In the genomic region with DNA sequence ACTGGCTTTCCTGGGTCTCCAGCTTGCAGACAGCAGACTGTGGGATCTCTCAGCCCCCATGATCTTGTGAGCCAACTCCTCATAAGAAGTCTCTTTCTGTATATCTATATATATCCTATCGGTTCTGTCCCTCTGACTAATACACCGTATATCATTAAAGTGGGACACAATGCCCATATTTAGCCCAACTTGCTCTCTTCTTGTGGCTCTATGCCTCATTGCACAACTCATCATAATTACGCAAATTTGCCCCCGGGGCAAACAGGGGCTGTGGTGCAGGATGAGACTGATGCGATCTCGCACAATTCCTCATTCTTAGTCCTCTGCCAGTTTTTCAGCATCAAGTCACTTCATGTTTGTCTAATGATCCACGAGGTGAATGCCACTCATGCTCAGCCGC, we compare ENCODE assay signal across 13 cellular contexts.
A peak's percentile ranks its signal among the peaks of the same experiment; 100 is the strongest.
DNase-seq lines count a peak whose midpoint lies in the region; TF ChIP-seq lines count a peak whose summit lies in the region.
"Had no signal": no experiment of that assay in that cellular context is flagged by ENCODE, and none has a peak within 500 bp of the region (broad histone marks: within the 10 kb centered on the region; RNA-seq: fewer than 3 reads in every experiment).

No MANE protein-coding gene starts in this region.

- H3K27ac ChIP-seq in H9 (ENCODE audit: insufficient read length, low read depth, low read length) (no peak overlapping the region), tibial nerve (peak overlapping the region in 1 of 4 donors; percentile 33)
- H3K27ac ChIP-seq: ascending aorta had no signal

- TF ChIP-seq EP300 in tibial nerve (IDR thresholded peaks at IDR 0.05), result no peak

- POLR2A ChIA-PET in Caco-2 (lab: Charles Lee), result no interaction called here

- no peak overlapping the region for H2AFZ ChIP-seq in H9 (ENCODE audit: low read length)

- no peak overlapping the region for H3K4me3 Mint-ChIP-seq in Caco-2 (ENCODE audit: unreplicated experiment)
- no peak overlapping the region for H3K4me3 Mint-ChIP-seq in H9
- H3K4me3 Mint-ChIP-seq in Calu3 (ENCODE audit: low read depth, unreplicated experiment), result no peak overlapping the region
- H3K4me3 Mint-ChIP-seq: naive thymus-derived CD4-positive, alpha-beta T cell had no signal

- WGBS in H9 (ENCODE audit: extremely low coverage, insufficient read length, low lambda C conversion rate), result no CpG with 5 or more reads among the region's 8 CpGs
- 42 to 50% methylated on average over 8 of the region's 8 CpGs for WGBS in tibial nerve, 2 donors

- H3K27me3 Mint-ChIP-seq in Caco-2 (ENCODE audit: insufficient read depth, unreplicated experiment), result no peaks in the 10 kb centered on the region
- no peaks in the 10 kb centered on the region for H3K27me3 Mint-ChIP-seq in H9 (ENCODE audit: low read depth)
- no peaks in the 10 kb centered on the region for H3K27me3 Mint-ChIP-seq in Calu3 (ENCODE audit: unreplicated experiment)

- H3K27me3 ChIP-seq in Caco-2 (replicated peaks; ENCODE audit: control insufficient read depth, insufficient read depth, low read length) (no peaks in the 10 kb centered on the region), H9 (ENCODE audit: insufficient read depth, low read length) (no peaks in the 10 kb centered on the region), tibial nerve (no peaks in the 10 kb centered on the region)
- H3K27me3 ChIP-seq: ascending aorta had no signal

- DNase-seq in Caco-2, result no peak
- DNase-seq in H9, result no peak
- peak; percentile 91 for DNase-seq in NOMO-1 treated with DMSO at 0.1 percent for 48 hours (lab: John Stamatoyannopoulos, UW; ENCODE audit: unreplicated experiment)
- DNase-seq in fibroblast of mammary gland (ENCODE audit: low read depth), result peak; percentile 77
- DNase-seq in Calu3, result no peak
- no peak for DNase-seq in hepatic stellate cell (ENCODE audit: low spot score)
- DNase-seq in AG08395 (ENCODE audit: low spot score), result no peak
- no peak for DNase-seq in tibial nerve (ENCODE audit: low spot score in 2 of 2)
- DNase-seq: activated CD8-positive, alpha-beta memory T cell treated with anti-CD3 and anti-CD28 coated beads, Interleukin-2, amount 50 U/mL, for 4 hours; naive thymus-derived CD4-positive, alpha-beta T cell; small intestine; T-helper 1 cell had no signal

- no peak overlapping the region for H3K9ac ChIP-seq in H9 (ENCODE audit: extremely low read depth, insufficient read length, low read length)

- no peak overlapping the region for H3K4ac ChIP-seq in H9 (ENCODE audit: low read depth, low read length)

- intact Hi-C loops in Caco-2 (cut with micrococcal nuclease; ENCODE audit: unreplicated experiment), result no loop called here
- intact Hi-C loops in Calu3 (cut with micrococcal nuclease; ENCODE audit: unreplicated experiment), result loop anchor here (10.0 kb wide), 1 partner anchor 395 kb away; no protein-coding TSS in a partner anchor

- no peak overlapping the region for H3K18ac ChIP-seq in H9 (ENCODE audit: insufficient read length, low read depth, low read length)

- no peak overlapping the region for H4K5ac ChIP-seq in H9 (ENCODE audit: insufficient read length, low read depth, low read length)

- no peak overlapping the region for H3K4me2 ChIP-seq in H9 (ENCODE audit: insufficient read depth, insufficient read length, low read length)

- no peaks in the 10 kb centered on the region for H3K36me3 ChIP-seq in Caco-2 (ENCODE audit: control insufficient read depth, insufficient read depth, low read length)
- H3K36me3 ChIP-seq in tibial nerve, result peaks cover 0 to 3% (median 0%) of the 10 kb centered on the region in 3 donors
- H3K36me3 ChIP-seq: ascending aorta had no signal

- H3K14ac ChIP-seq in H9 (ENCODE audit: insufficient read depth, low read length), result no peak overlapping the region

- H3K4me3 ChIP-seq in Caco-2 (ENCODE audit: low read depth, low read length) (no peak overlapping the region), fibroblast of mammary gland (ENCODE audit: control insufficient read depth, low read depth, low read length) (no peak overlapping the region), tibial nerve (no peak overlapping the region)
- H3K4me3 ChIP-seq: ascending aorta had no signal

- no peak overlapping the region for H3K56ac ChIP-seq in H9 (ENCODE audit: insufficient read length, low read depth, low read length)

- no peaks in the 10 kb centered on the region for H3K9me3 ChIP-seq in Caco-2
- H3K9me3 ChIP-seq in H9 (ENCODE audit: control insufficient read depth, low read depth, low read length), result no peaks in the 10 kb centered on the region
- no peaks in the 10 kb centered on the region for H3K9me3 ChIP-seq in tibial nerve
- H3K9me3 ChIP-seq: ascending aorta had no signal

- H2AK5ac ChIP-seq in H9 (ENCODE audit: insufficient read length, low read length), result no peak overlapping the region

- no peak overlapping the region for H2BK12ac ChIP-seq in H9 (ENCODE audit: insufficient read length, low read depth, low read length)

- no peak overlapping the region for H3K23ac ChIP-seq in H9 (ENCODE audit: insufficient read length, low read depth, low read length)

- CTCF ChIA-PET in Caco-2 (lab: Charles Lee), result no interaction called here
- CTCF ChIA-PET in Calu3 (lab: Charles Lee), result no interaction called here

- no peaks in the 10 kb centered on the region for H3K79me1 ChIP-seq in H9 (ENCODE audit: insufficient read depth, low read depth, low read length, poor library complexity, severe bottlenecking)

- H2BK20ac ChIP-seq in H9 (ENCODE audit: low read depth, low read length, poor library complexity, severe bottlenecking), result no peak overlapping the region

- H3K79me2 ChIP-seq in H9 (ENCODE audit: insufficient read depth, low read length), result no peaks in the 10 kb centered on the region

- no peak overlapping the region for H4K91ac ChIP-seq in H9 (ENCODE audit: insufficient read length, low read depth, low read length)

- H3K9me3 Mint-ChIP-seq in Caco-2 (ENCODE audit: unreplicated experiment), result peaks cover 20% of the 10 kb centered on the region
- no peaks in the 10 kb centered on the region; a peak in 1 of 5 replicates for H3K9me3 Mint-ChIP-seq in H9
- H3K9me3 Mint-ChIP-seq in Calu3 (ENCODE audit: low read depth, unreplicated experiment), result no peaks in the 10 kb centered on the region
- H3K9me3 Mint-ChIP-seq: naive thymus-derived CD4-positive, alpha-beta T cell had no signal

- H3K36me3 Mint-ChIP-seq in Caco-2 (ENCODE audit: insufficient read depth, unreplicated experiment) (peaks cover 26% of the 10 kb centered on the region), H9 (ENCODE audit: insufficient read depth in 1 of 3, low read depth in 3 of 3) (peaks cover 0 to 7% (median 3%) of the 10 kb centered on the region in 3 experiments; a peak in 5 of 7 replicates), Calu3 (ENCODE audit: insufficient read depth, unreplicated experiment) (peaks cover 5% of the 10 kb centered on the region)

- H3K4me1 Mint-ChIP-seq in Caco-2 (ENCODE audit: low read depth, unreplicated experiment) (peaks cover 51% of the 10 kb centered on the region), H9 (peaks cover 12 to 14% of the 10 kb centered on the region in 2 experiments), Calu3 (ENCODE audit: low read depth, unreplicated experiment) (peaks cover 36% of the 10 kb centered on the region)
- H3K4me1 Mint-ChIP-seq: naive thymus-derived CD4-positive, alpha-beta T cell had no signal

- H2BK5ac ChIP-seq in H9 (ENCODE audit: insufficient read length, low read length), result no peak overlapping the region

- TF ChIP-seq CTCF in Caco-2 (IDR thresholded peaks at IDR 0.05; ENCODE audit: insufficient read depth in 1 of 2, low read depth in 1 of 2, low read length in 1 of 2, severe bottlenecking in 1 of 2, unreplicated experiment in 1 of 2) (no peak), H9 (conservative IDR thresholded peaks at IDR 0.05) (no peak), fibroblast of mammary gland (conservative IDR thresholded peaks at IDR 0.05; ENCODE audit: control insufficient read depth, insufficient read depth, low read depth, low read length) (no peak), Calu3 (IDR thresholded peaks at IDR 0.05; ENCODE audit: unreplicated experiment) (no peak), tibial nerve (IDR thresholded peaks at IDR 0.05) (no peak)

- no peak overlapping the region for H3T11ph ChIP-seq in H9 (ENCODE audit: low read length)

- no peak overlapping the region for H2BK120ac ChIP-seq in H9 (ENCODE audit: low read depth, low read length, poor library complexity, severe bottlenecking)

- no peak overlapping the region for H4K8ac ChIP-seq in H9 (replicated peaks; ENCODE audit: insufficient read length, low read depth, low read length)

- BruUV-seq in Caco-2 (replicated peaks; lab: Mats Ljungman, UMichigan) (no TSS peak), Calu3 (replicated peaks; lab: Mats Ljungman, UMichigan) (no TSS peak)

- peaks cover 48% of the 10 kb centered on the region for H3K4me1 ChIP-seq in Caco-2
- 0 out of 2 replicates have a peak, but pooled peaks cover 2% of the 10 kb centered on the region for H3K4me1 ChIP-seq in H9 (ENCODE audit: insufficient read depth, low read length)
- H3K4me1 ChIP-seq in tibial nerve, result peaks cover 0 to 6% (median 0%) of the 10 kb centered on the region in 4 donors
- H3K4me1 ChIP-seq: ascending aorta had no signal

- H3K23me2 ChIP-seq in H9 (ENCODE audit: insufficient read length, low read depth, low read length, poor library complexity, severe bottlenecking), result no peaks in the 10 kb centered on the region

- no peak overlapping the region for H2BK15ac ChIP-seq in H9 (ENCODE audit: low read depth, low read length)

- H3K27ac Mint-ChIP-seq in Caco-2 (ENCODE audit: unreplicated experiment) (peak overlapping the region; percentile 67), H9 (peak overlapping the region in 2 of 3 experiments; percentile 43 to 81; a peak in 4 of 7 replicates), Calu3 (ENCODE audit: unreplicated experiment) (no peak overlapping the region)

- no peak for TF ChIP-seq POLR2A in tibial nerve (IDR thresholded peaks at IDR 0.05)

- H4K20me1 ChIP-seq in H9 (ENCODE audit: control insufficient read depth, insufficient read depth, insufficient read length), result no peaks in the 10 kb centered on the region

Comparison
In these comparisons a context has a peak if more than half of its experiments do, and no peak if none do; other contexts are left out.
1. DNase-seq: peak in NOMO-1 treated with DMSO at 0.1 percent for 48 hours (single experiment) and fibroblast of mammary gland (single experiment); none in Caco-2 (0 of 2), H9 (single experiment), Calu3 (single experiment), hepatic stellate cell (single experiment), AG08395 (single experiment) and tibial nerve (0 of 2).